8 cellular contexts compared by ENCODE assay signal in the genomic region with DNA sequence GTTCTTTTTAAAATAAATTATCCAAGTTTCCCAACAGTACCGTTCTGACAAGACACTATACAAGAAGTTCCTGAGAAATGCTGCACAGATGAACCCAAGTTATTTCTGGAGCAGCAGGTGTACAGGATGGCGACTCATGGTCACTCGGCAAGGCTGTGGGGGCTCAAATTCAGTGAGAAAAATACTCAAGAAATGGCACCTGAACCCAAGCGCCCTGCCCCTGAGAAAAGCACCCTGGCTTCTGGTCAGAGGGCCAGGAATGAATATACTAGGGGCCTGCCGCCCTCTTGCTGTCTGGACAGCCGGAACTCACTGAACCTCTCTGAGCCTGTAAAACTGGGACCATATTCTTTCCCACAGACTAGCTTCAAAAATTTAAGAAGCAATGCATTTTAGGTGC. TPM values are rescaled to one million over a fixed set of nuclear protein-coding genes. Genes with fewer than 3 reads are reported as not detected.
DNase-seq lines count a peak whose midpoint lies in the region; ATAC-seq and TF ChIP-seq lines count a peak whose summit lies in the region.

No MANE protein-coding gene starts in this region.

- H3K27ac ChIP-seq in CD8-positive, alpha-beta T cell (ENCODE audit: low read depth, low read length) = peak overlapping the region; percentile 38
- H3K27ac ChIP-seq in foreskin keratinocyte = no peak overlapping the region

- peaks cover 61% of the 10 kb centered on the region for H3K4me1 ChIP-seq in CD8-positive, alpha-beta T cell (ENCODE audit: insufficient read depth, low read length)
- peaks cover 16% of the 10 kb centered on the region for H3K4me1 ChIP-seq in foreskin keratinocyte

- TF ChIP-seq CTCF in CD8-positive, alpha-beta T cell (IDR thresholded peaks at IDR 0.05) = no peak
- no peak for TF ChIP-seq CTCF in neural crest cell (conservative IDR thresholded peaks at IDR 0.05)
- TF ChIP-seq CTCF in foreskin keratinocyte (conservative IDR thresholded peaks at IDR 0.05) = no peak

- no peaks in the 10 kb centered on the region for H3K27me3 Mint-ChIP-seq in CD8-positive, alpha-beta T cell (ENCODE audit: low read depth)
- no peaks in the 10 kb centered on the region for H3K27me3 Mint-ChIP-seq in effector memory CD8-positive, alpha-beta T cell
- H3K27me3 Mint-ChIP-seq in neural crest cell (ENCODE audit: low read depth) = no peaks in the 10 kb centered on the region

- DNase-seq in CD8-positive, alpha-beta T cell = no peak
- peak; percentile 33 for DNase-seq in NAMALWA (ENCODE audit: low spot score)
- no peak for DNase-seq in effector memory CD8-positive, alpha-beta T cell
- DNase-seq in neural crest cell (ENCODE audit: low read depth, low spot score) = no peak
- DNase-seq in pons (ENCODE audit: low spot score) = no peak
- DNase-seq in foreskin keratinocyte = no peak
- DNase-seq in NCI-H2227 treated with DMSO at 0.1 percent for 48 hours (lab: John Stamatoyannopoulos, UW) = no peak

- H3K9me3 ChIP-seq in CD8-positive, alpha-beta T cell (ENCODE audit: low read length) = no peaks in the 10 kb centered on the region

- H3K36me3 ChIP-seq in CD8-positive, alpha-beta T cell (ENCODE audit: insufficient read depth, low read length) = no peaks in the 10 kb centered on the region

- peaks cover 56% of the 10 kb centered on the region for H3K4me1 Mint-ChIP-seq in CD8-positive, alpha-beta T cell (ENCODE audit: low read depth)
- H3K4me1 Mint-ChIP-seq in effector memory CD8-positive, alpha-beta T cell (ENCODE audit: low read depth in 2 of 2) = peaks cover 53% of the 10 kb centered on the region in 2 donors
- H3K4me1 Mint-ChIP-seq in neural crest cell = peaks cover 50% of the 10 kb centered on the region

- intact Hi-C loops in CD8-positive, alpha-beta T cell (cut with DNase I, micrococcal nuclease) = loop anchor here in 1 of 2 experiments (2.0 kb wide), 3 partner anchors 61 to 103 kb away; no protein-coding TSS in a partner anchor

- no peak for ATAC-seq in CD8-positive, alpha-beta T cell
- no peak for ATAC-seq in effector memory CD8-positive, alpha-beta T cell (replicated peaks)
- no peak for ATAC-seq in HG03442 (IDR thresholded peaks at IDR 0.05; ENCODE audit: unreplicated experiment)
- no peak for ATAC-seq in foreskin keratinocyte

- H3K9me3 Mint-ChIP-seq in CD8-positive, alpha-beta T cell = no peaks in the 10 kb centered on the region
- H3K9me3 Mint-ChIP-seq in effector memory CD8-positive, alpha-beta T cell = no peaks in the 10 kb centered on the region
- no peaks in the 10 kb centered on the region for H3K9me3 Mint-ChIP-seq in neural crest cell

- no peaks in the 10 kb centered on the region for H3K27me3 ChIP-seq in CD8-positive, alpha-beta T cell (ENCODE audit: insufficient read depth, low read length)
- H3K27me3 ChIP-seq in foreskin keratinocyte = no peaks in the 10 kb centered on the region

- H3K4me3 Mint-ChIP-seq in CD8-positive, alpha-beta T cell = peak overlapping the region; percentile 90
- peak overlapping the region; percentile 92 to 94 for H3K4me3 Mint-ChIP-seq in effector memory CD8-positive, alpha-beta T cell
- peak overlapping the region; percentile 92 for H3K4me3 Mint-ChIP-seq in neural crest cell

- H3K36me3 Mint-ChIP-seq in CD8-positive, alpha-beta T cell = peaks cover 10% of the 10 kb centered on the region
- H3K36me3 Mint-ChIP-seq in effector memory CD8-positive, alpha-beta T cell (ENCODE audit: insufficient read depth) = peaks cover 47% of the 10 kb centered on the region
- H3K36me3 Mint-ChIP-seq in neural crest cell (ENCODE audit: low read depth) = peaks cover 3% of the 10 kb centered on the region

- peak overlapping the region; percentile 84 for H3K27ac Mint-ChIP-seq in CD8-positive, alpha-beta T cell
- peak overlapping the region; percentile 92 to 93 for H3K27ac Mint-ChIP-seq in effector memory CD8-positive, alpha-beta T cell
- H3K27ac Mint-ChIP-seq in neural crest cell (ENCODE audit: unreplicated experiment) = no peak overlapping the region

- H3K4me3 ChIP-seq in CD8-positive, alpha-beta T cell (ENCODE audit: low read depth, low read length) = peak overlapping the region; percentile 66

- POLR2A ChIA-PET in CD8-positive, alpha-beta T cell (lab: Charles Lee) = interaction anchor here (1.0 to 2.0 kb wide), 4 partner anchors 61 to 153 kb away, joined by 4 to 7 read pairs (median 6); no protein-coding TSS in a partner anchor

- CTCF ChIA-PET in CD8-positive, alpha-beta T cell (lab: Charles Lee) = interaction anchor here (0.6 to 9.3 kb wide), 6 partner anchors 9 to 153 kb away, joined by 3 to 151 read pairs (median 4); no protein-coding TSS in a partner anchor

RNA-seq across cellular contexts. Expression of a gene that starts 1.6 kb away (rescaled TPM):
- total RNA-seq in CD8-positive, alpha-beta T cell = 100 to 1,000 TPM; 127 to 130 TPM
- total RNA-seq in neural crest cell = 66.2 and 68.1 TPM in 2 replicates
- total RNA-seq in foreskin keratinocyte = 31.1 and 34.8 TPM in 2 replicates
- polyA plus RNA-seq in foreskin keratinocyte = 10.7 and 12.9 TPM in 2 replicates
